6 cellular contexts compared by ENCODE assay signal in the genomic region with DNA sequence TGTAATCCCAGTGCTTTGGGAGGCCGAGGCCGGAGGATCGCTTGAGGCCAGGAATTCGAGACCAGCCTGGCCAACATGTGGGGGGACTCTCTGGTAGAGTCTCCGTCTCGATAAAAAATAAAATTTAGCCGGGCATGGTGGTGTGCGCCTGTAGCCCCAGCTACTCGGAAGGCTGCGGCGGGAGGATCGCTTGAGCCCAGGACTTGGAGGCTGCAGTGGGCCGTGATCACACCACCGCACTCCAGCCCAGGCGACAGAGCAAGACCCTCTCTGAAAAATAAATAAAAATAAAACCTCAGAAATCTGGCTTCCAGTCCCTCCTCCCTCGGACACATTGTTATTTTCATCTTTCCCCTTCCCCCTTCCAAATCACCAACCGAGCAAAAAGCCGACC. TPM values are rescaled to one million over a fixed set of nuclear protein-coding genes. Genes with fewer than 3 reads are reported as not detected.
DNase-seq lines count a peak whose midpoint lies in the region; ATAC-seq, FAIRE-seq and TF ChIP-seq lines count a peak whose summit lies in the region.

No MANE protein-coding gene starts in this region.

- H3K27me3 Mint-ChIP-seq in activated naive CD4-positive, alpha-beta T cell treated with anti-CD3 and anti-CD28 coated beads, Interleukin-2, amount 10 ng/mL, durations not matched to agents 7 days and 5 days, result peaks cover 5% of the 10 kb centered on the region
- H3K27me3 Mint-ChIP-seq in naive thymus-derived CD8-positive, alpha-beta T cell, result peaks cover 0 to 2% (median 0%) of the 10 kb centered on the region in 5 donors

- in situ Hi-C loops in astrocyte of the cerebellum (cut with HindIII; ENCODE audit: low sequenced_read_pairs), result loop anchor here (5.0 kb wide), 1 partner anchor 38 kb away; no protein-coding TSS in a partner anchor

- no peak for DNase-seq in activated naive CD4-positive, alpha-beta T cell treated with anti-CD3 and anti-CD28 coated beads, Interleukin-2, amount 10 ng/mL, durations not matched to agents 7 days and 5 days
- no peak for DNase-seq in activated naive CD4-positive, alpha-beta T cell treated with Interleukin-2 at 50 U/mL for 16 hours
- DNase-seq in astrocyte of the cerebellum (ENCODE audit: low read depth) (no peak), GM12892 (ENCODE audit: insufficient read length) (no peak), NCI-H446 (lab: John Stamatoyannopoulos, UW) (no peak)
- DNase-seq in naive thymus-derived CD8-positive, alpha-beta T cell, result no peak

- peak overlapping the region; percentile 90 for H3K4me3 Mint-ChIP-seq in activated naive CD4-positive, alpha-beta T cell treated with anti-CD3 and anti-CD28 coated beads, Interleukin-2, amount 10 ng/mL, durations not matched to agents 7 days and 5 days
- peak overlapping the region; percentile 94 to 99 (median 96) for H3K4me3 Mint-ChIP-seq in naive thymus-derived CD8-positive, alpha-beta T cell

- H3K9me3 Mint-ChIP-seq in activated naive CD4-positive, alpha-beta T cell treated with anti-CD3 and anti-CD28 coated beads, Interleukin-2, amount 10 ng/mL, durations not matched to agents 7 days and 5 days, result no peaks in the 10 kb centered on the region
- no peaks in the 10 kb centered on the region for H3K9me3 Mint-ChIP-seq in naive thymus-derived CD8-positive, alpha-beta T cell

- TF ChIP-seq POLR2A in GM12892 (IDR thresholded peaks at IDR 0.05; ENCODE audit: low read depth, low read length), result no peak

- H3K36me3 Mint-ChIP-seq in activated naive CD4-positive, alpha-beta T cell treated with anti-CD3 and anti-CD28 coated beads, Interleukin-2, amount 10 ng/mL, durations not matched to agents 7 days and 5 days, result peaks cover 33% of the 10 kb centered on the region
- H3K36me3 Mint-ChIP-seq in naive thymus-derived CD8-positive, alpha-beta T cell, result peaks cover 0 to 33% (median 3%) of the 10 kb centered on the region in 3 donors

- peaks cover 47% of the 10 kb centered on the region for H3K4me1 Mint-ChIP-seq in activated naive CD4-positive, alpha-beta T cell treated with anti-CD3 and anti-CD28 coated beads, Interleukin-2, amount 10 ng/mL, durations not matched to agents 7 days and 5 days
- H3K4me1 Mint-ChIP-seq in naive thymus-derived CD8-positive, alpha-beta T cell, result peaks cover 27 to 55% (median 49%) of the 10 kb centered on the region in 4 donors

- CTCF ChIA-PET in activated naive CD4-positive, alpha-beta T cell treated with anti-CD3 and anti-CD28 coated beads, Interleukin-2, amount 10 ng/mL, durations not matched to agents 7 days and 5 days (lab: Charles Lee), result interaction anchor here (1.2 to 5.6 kb wide), 11 partner anchors 13 to 157 kb away, joined by 3 to 129 read pairs (median 14); a partner anchor contains a TSS

- ATAC-seq in naive thymus-derived CD8-positive, alpha-beta T cell, result peak; percentile 13 to 29

- FAIRE-seq in GM12892 (lab: Jason Lieb, UNC), result no peak

- TF ChIP-seq CTCF in astrocyte of the cerebellum (IDR thresholded peaks at IDR 0.05; ENCODE audit: low read depth, low read length, missing control alignments), result no peak

- peak overlapping the region; percentile 98 for H3K27ac Mint-ChIP-seq in activated naive CD4-positive, alpha-beta T cell treated with anti-CD3 and anti-CD28 coated beads, Interleukin-2, amount 10 ng/mL, durations not matched to agents 7 days and 5 days
- peak overlapping the region; percentile 96 to 100 (median 100) for H3K27ac Mint-ChIP-seq in naive thymus-derived CD8-positive, alpha-beta T cell

- POLR2A ChIA-PET in naive thymus-derived CD8-positive, alpha-beta T cell (lab: Charles Lee), result interaction anchor here (0.5 to 5.4 kb wide), 18 partner anchors 8 to 182 kb away, joined by 3 to 55 read pairs (median 9); a partner anchor contains a TSS

- peak overlapping the region; percentile 63 for H3K4me3 ChIP-seq in astrocyte of the cerebellum (ENCODE audit: low read depth, low read length)

RNA-seq across cellular contexts. Expression of a gene that starts 0.3 kb away (rescaled TPM):
- 10 to 100 TPM; 14.9 to 15.7 TPM for total RNA-seq in naive thymus-derived CD8-positive, alpha-beta T cell
- polyA plus RNA-seq in naive thymus-derived CD8-positive, alpha-beta T cell, result 1 to 10 TPM in 1 of 3 donors, under 1 TPM in 2; 0.37 to 1.1 (median 0.82) TPM
- polyA plus RNA-seq in GM12892 (2012; ENCODE audit: missing spikeins), result 4.8 TPM

RNA-seq across cellular contexts. Expression of a gene that starts 0.8 kb away (rescaled TPM):
- total RNA-seq in naive thymus-derived CD8-positive, alpha-beta T cell, result 10 to 100 TPM; 17.1 to 17.8 TPM
- 10 to 100 TPM in 1 of 3 donors, 1 to 10 TPM in 2; 6.2 to 10.4 (median 9.3) TPM for polyA plus RNA-seq in naive thymus-derived CD8-positive, alpha-beta T cell
- 7.1 TPM for polyA plus RNA-seq in GM12892 (2012; ENCODE audit: missing spikeins)

RNA-seq across cellular contexts. Expression of a gene that starts 16.3 kb away (rescaled TPM):
- 1 to 10 TPM; 1.4 TPM for total RNA-seq in naive thymus-derived CD8-positive, alpha-beta T cell
- polyA plus RNA-seq in naive thymus-derived CD8-positive, alpha-beta T cell, result under 1 TPM in 2 of 3 donors, not detected in 1; 0.08 to 0.94 TPM
- polyA plus RNA-seq in GM12892 (2012; ENCODE audit: missing spikeins), result 0.34 TPM

RNA-seq across cellular contexts. Expression of a gene that starts 20.0 kb away (rescaled TPM):
- total RNA-seq in naive thymus-derived CD8-positive, alpha-beta T cell, result 1 to 10 TPM; 2.5 to 2.7 TPM
- 1 to 10 TPM in 2 of 3 donors, under 1 TPM in 1; 0.68 to 2.3 (median 1.7) TPM for polyA plus RNA-seq in naive thymus-derived CD8-positive, alpha-beta T cell
- polyA plus RNA-seq in GM12892 (2012; ENCODE audit: missing spikeins), result 0.89 TPM

RNA-seq across cellular contexts. Expression of a gene that starts 20.3 kb away (rescaled TPM):
- total RNA-seq in naive thymus-derived CD8-positive, alpha-beta T cell, result 10 to 100 TPM; 38.2 to 39.0 TPM
- polyA plus RNA-seq in naive thymus-derived CD8-positive, alpha-beta T cell, result 10 to 100 TPM; 16.8 to 34.6 (median 33.7) TPM
- polyA plus RNA-seq in GM12892 (2012; ENCODE audit: missing spikeins), result 23.5 TPM
